Comparison of ENCODE assay signal across 10 cellular contexts in the genomic region with DNA sequence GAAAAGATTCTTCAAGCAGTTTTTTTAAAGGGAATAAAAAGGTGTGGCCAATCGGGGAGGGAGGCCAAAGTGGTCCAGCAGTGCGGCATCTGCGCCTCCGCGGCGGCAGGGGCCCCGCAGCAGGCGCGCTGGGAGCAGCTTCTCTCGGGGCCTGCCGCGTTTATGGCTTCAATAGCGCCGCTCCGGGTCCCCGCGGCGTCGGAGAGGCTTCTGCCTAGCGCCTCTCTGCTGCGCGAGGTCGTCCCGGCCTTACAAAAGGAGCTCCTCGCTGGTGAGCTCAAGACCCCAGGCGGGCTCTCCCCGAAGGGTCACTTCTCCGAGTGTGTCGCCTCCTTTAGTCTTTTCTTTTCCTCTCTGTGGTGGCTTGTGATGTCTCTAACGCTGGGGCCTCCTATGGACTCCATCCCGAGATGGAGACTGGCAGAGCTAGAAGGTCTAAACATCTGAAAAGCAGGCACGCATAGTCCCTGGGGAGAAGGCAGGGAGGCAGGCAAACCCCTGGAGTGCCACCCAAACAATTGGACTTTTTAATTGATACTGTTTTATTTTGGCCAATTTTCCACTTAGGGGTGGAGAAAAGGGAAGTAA.
DNase-seq lines count a peak whose midpoint lies in the region; ATAC-seq and TF ChIP-seq lines count a peak whose summit lies in the region.
"Had no signal": no experiment of that assay in that cellular context is flagged by ENCODE, and none has a peak within 500 bp of the region (broad histone marks: within the 10 kb centered on the region; RNA-seq: fewer than 3 reads in every experiment).

No MANE protein-coding gene starts in this region.

- no peak for ATAC-seq in thoracic aorta (ENCODE audit: insufficient number of reproducible peaks, low FRiP score, low read depth)

- no peak for TF ChIP-seq CTCF in brain microvascular endothelial cell (IDR thresholded peaks at IDR 0.05; ENCODE audit: low read depth, low read length, missing control alignments)
- no peak for TF ChIP-seq CTCF in thoracic aorta (IDR thresholded peaks at IDR 0.05)

- in situ Hi-C loops in brain microvascular endothelial cell (cut with HindIII; ENCODE audit: low pct_ligation_motif_present, low sequenced_read_pairs) = no loop called here

- no peak overlapping the region for H3K4me3 Mint-ChIP-seq in activated T-cell treated with anti-CD3 and anti-CD28 coated beads, Interleukin-2, amount 50 U/mL, for 24 hours
- H3K4me3 Mint-ChIP-seq: CD4-positive, alpha-beta T cell had no signal

- H3K27ac ChIP-seq in brain microvascular endothelial cell = no peak overlapping the region
- no peak overlapping the region for H3K27ac ChIP-seq in thoracic aorta

- DNase-seq in activated T-cell treated with anti-CD3 and anti-CD28 coated beads, Interleukin-2, amount 50 U/mL, for 24 hours = peak; percentile 37
- no peak for DNase-seq in activated T-cell treated with anti-CD3 and anti-CD28 coated beads, Interleukin-2, amount 50 U/mL, for 1 hour
- no peak for DNase-seq in brain microvascular endothelial cell
- DNase-seq in medulla oblongata (ENCODE audit: extremely low spot score) = peak; percentile 18
- no peak for DNase-seq in thoracic aorta (ENCODE audit: low spot score)
- DNase-seq in DMS53 treated with DMSO at 0.1 percent for 48 hours (lab: John Stamatoyannopoulos, UW; ENCODE audit: unreplicated experiment) = no peak
- DNase-seq in activated effector memory CD4-positive, alpha-beta T cell treated with Interleukin-2 at 50 U/mL for 16 hours = no peak
- no peak for DNase-seq in SHP77 (lab: John Stamatoyannopoulos, UW)
- DNase-seq: CD4-positive, alpha-beta T cell; midbrain had no signal

- H3K36me3 ChIP-seq in brain microvascular endothelial cell (replicated peaks) = no peaks in the 10 kb centered on the region
- H3K36me3 ChIP-seq in thoracic aorta = no peaks in the 10 kb centered on the region

- H3K9me3 ChIP-seq in thoracic aorta = no peaks in the 10 kb centered on the region

- H3K27me3 ChIP-seq in brain microvascular endothelial cell (replicated peaks) (no peaks in the 10 kb centered on the region), thoracic aorta (replicated peaks; ENCODE audit: insufficient read depth) (no peaks in the 10 kb centered on the region)

- peaks cover 19% of the 10 kb centered on the region for H3K27me3 Mint-ChIP-seq in activated T-cell treated with anti-CD3 and anti-CD28 coated beads, Interleukin-2, amount 50 U/mL, for 24 hours

- no peak overlapping the region for H3K27ac Mint-ChIP-seq in activated T-cell treated with anti-CD3 and anti-CD28 coated beads, Interleukin-2, amount 50 U/mL, for 24 hours
- H3K27ac Mint-ChIP-seq: CD4-positive, alpha-beta T cell had no signal

- H3K4me1 Mint-ChIP-seq in activated T-cell treated with anti-CD3 and anti-CD28 coated beads, Interleukin-2, amount 50 U/mL, for 24 hours (ENCODE audit: low read depth) = peaks cover 28% of the 10 kb centered on the region

- H3K9me3 Mint-ChIP-seq in activated T-cell treated with anti-CD3 and anti-CD28 coated beads, Interleukin-2, amount 50 U/mL, for 24 hours = no peaks in the 10 kb centered on the region
- H3K9me3 Mint-ChIP-seq: CD4-positive, alpha-beta T cell had no signal

- H3K4me3 ChIP-seq in brain microvascular endothelial cell (ENCODE audit: low read depth, low read length) = peak overlapping the region; percentile 46
- H3K4me3 ChIP-seq in thoracic aorta = peak overlapping the region; percentile 66

- no peaks in the 10 kb centered on the region for H3K36me3 Mint-ChIP-seq in activated T-cell treated with anti-CD3 and anti-CD28 coated beads, Interleukin-2, amount 50 U/mL, for 24 hours (ENCODE audit: low read depth)

- no peaks in the 10 kb centered on the region for H3K4me1 ChIP-seq in thoracic aorta (ENCODE audit: control insufficient read depth in 1 of 2, low read depth in 2 of 2)

Comparison
In these comparisons a context has a peak if more than half of its experiments do, and no peak if none do; other contexts are left out.
1. DNase-seq: peak in activated T-cell treated with anti-CD3 and anti-CD28 coated beads, Interleukin-2, amount 50 U/mL, for 24 hours (single experiment) and medulla oblongata (single experiment); none in activated T-cell treated with anti-CD3 and anti-CD28 coated beads, Interleukin-2, amount 50 U/mL, for 1 hour (single experiment), brain microvascular endothelial cell (single experiment), thoracic aorta (single experiment), DMS53 treated with DMSO at 0.1 percent for 48 hours (single experiment), activated effector memory CD4-positive, alpha-beta T cell treated with Interleukin-2 at 50 U/mL for 16 hours (single experiment) and SHP77 (0 of 2).